20 cellular contexts compared by ENCODE assay signal in the genomic region with DNA sequence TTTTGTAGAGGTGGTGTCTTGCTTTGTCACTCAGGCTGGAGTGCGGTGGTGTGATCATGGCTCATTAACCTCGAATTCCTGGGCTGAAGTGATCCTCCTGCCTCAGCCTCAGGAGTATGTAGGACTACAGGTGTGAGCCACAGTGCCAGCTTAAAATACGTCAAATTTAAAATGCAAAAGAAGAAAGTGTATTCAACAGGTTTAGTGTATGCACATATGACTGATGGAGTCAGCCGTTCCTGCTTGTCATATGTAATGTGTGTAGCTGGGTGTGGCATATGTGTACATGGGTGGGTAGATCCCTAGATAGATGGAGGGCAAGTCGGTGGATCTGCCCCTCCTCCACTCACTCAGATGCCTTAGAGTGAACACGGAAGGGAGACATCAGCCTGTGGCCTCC.
DNase-seq lines count a peak whose midpoint lies in the region; ATAC-seq, FAIRE-seq and TF ChIP-seq lines count a peak whose summit lies in the region.
"Had no signal": no experiment of that assay in that cellular context is flagged by ENCODE, and none has a peak within 500 bp of the region (broad histone marks: within the 10 kb centered on the region; RNA-seq: fewer than 3 reads in every experiment).

No MANE protein-coding gene starts in this region.

- H3K27ac ChIP-seq in KOPT-K1 (ENCODE audit: low read depth, low read length, poor library complexity, severe bottlenecking), result peak overlapping the region; percentile 85
- no peak overlapping the region for H3K27ac ChIP-seq in PC-3 (ENCODE audit: low read length)

- peaks cover 15% of the 10 kb centered on the region for H3K9me3 ChIP-seq in KOPT-K1 (ENCODE audit: insufficient read depth, low read length, poor library complexity, severe bottlenecking)
- no peaks in the 10 kb centered on the region for H3K9me3 ChIP-seq in PC-3 (ENCODE audit: low read length)
- H3K9me3 ChIP-seq: BE2C, Caco-2 had no signal

- peaks cover 52% of the 10 kb centered on the region for H3K36me3 Mint-ChIP-seq in stimulated activated naive CD8-positive, alpha-beta T cell treated with anti-CD3 and anti-CD28 coated beads, Interleukin-15, Interleukin-2, amounts not matched to agents 100 ng/mL and 50 ng/mL, for 24 hours (ENCODE audit: low read depth)

- TF ChIP-seq CTCF in PC-3 (conservative IDR thresholded peaks at IDR 0.05; ENCODE audit: low read depth, low read length), result no peak

- peaks cover 84% of the 10 kb centered on the region for H3K79me2 ChIP-seq in PC-3 (ENCODE audit: low read length)

- H3K4me1 Mint-ChIP-seq in stimulated activated naive CD8-positive, alpha-beta T cell treated with anti-CD3 and anti-CD28 coated beads, Interleukin-15, Interleukin-2, amounts not matched to agents 100 ng/mL and 50 ng/mL, for 24 hours (ENCODE audit: low read depth), result peaks cover 46% of the 10 kb centered on the region
- peaks cover 59% of the 10 kb centered on the region for H3K4me1 Mint-ChIP-seq in stimulated activated naive CD8-positive, alpha-beta T cell treated with anti-CD3 and anti-CD28 coated beads, Interleukin-15, amount 100 ng/mL, for 72 hours

- no peak for ATAC-seq in stimulated activated naive CD8-positive, alpha-beta T cell treated with anti-CD3 and anti-CD28 coated beads, Interleukin-15, amount 100 ng/mL, for 72 hours
- no peak for ATAC-seq in PC-3
- ATAC-seq: HCT116 had no signal

- BruUV-seq in PC-3 (replicated peaks; lab: Mats Ljungman, UMichigan), result no TSS peak

- FAIRE-seq in urothelium cell line (lab: Jason Lieb, UNC), result peak; percentile 27
- FAIRE-seq: A204.1, D721Med, G401.6, GM12892 had no signal

- H3K27me3 Mint-ChIP-seq in stimulated activated naive CD8-positive, alpha-beta T cell treated with anti-CD3 and anti-CD28 coated beads, Interleukin-15, Interleukin-2, amounts not matched to agents 100 ng/mL and 50 ng/mL, for 24 hours, result no peaks in the 10 kb centered on the region
- H3K27me3 Mint-ChIP-seq in stimulated activated naive CD8-positive, alpha-beta T cell treated with anti-CD3 and anti-CD28 coated beads, Interleukin-15, amount 100 ng/mL, for 72 hours, result no peaks in the 10 kb centered on the region
- H3K27me3 Mint-ChIP-seq: CD4-positive, CD25-positive, alpha-beta regulatory T cell had no signal

- POLR2A ChIA-PET in HEK293T (lab: Yijun Ruan, JAX), result no interaction called here
- POLR2A ChIA-PET in PC-3 (lab: Charles Lee; ENCODE audit: unreplicated experiment), result no interaction called here

- H3K9me2 ChIP-seq in PC-3 (replicated peaks; ENCODE audit: low read length), result no peaks in the 10 kb centered on the region

- H3K9ac ChIP-seq in PC-3 (ENCODE audit: low read length), result no peak overlapping the region

- no peak overlapping the region for H2AFZ ChIP-seq in PC-3 (ENCODE audit: low read length)

- peak overlapping the region; percentile 23 for H3K27ac Mint-ChIP-seq in stimulated activated naive CD8-positive, alpha-beta T cell treated with anti-CD3 and anti-CD28 coated beads, Interleukin-15, Interleukin-2, amounts not matched to agents 100 ng/mL and 50 ng/mL, for 24 hours
- H3K27ac Mint-ChIP-seq in stimulated activated naive CD8-positive, alpha-beta T cell treated with anti-CD3 and anti-CD28 coated beads, Interleukin-15, amount 100 ng/mL, for 72 hours, result no peak overlapping the region

- intact Hi-C loops in PC-3 (cut with micrococcal nuclease), result no loop called here

- H4K20me1 ChIP-seq in PC-3 (ENCODE audit: low read length), result no peaks in the 10 kb centered on the region

- no peaks in the 10 kb centered on the region for H3K4me1 ChIP-seq in PC-3 (ENCODE audit: insufficient read depth, low read length)
- H3K4me1 ChIP-seq: BE2C had no signal

- H3K36me3 ChIP-seq in KOPT-K1 (ENCODE audit: insufficient read depth, low read length) (no peaks in the 10 kb centered on the region), PC-3 (ENCODE audit: low read depth, low read length) (peaks cover 4% of the 10 kb centered on the region; the same call in 1 of the 2 replicates)
- H3K36me3 ChIP-seq: BE2C had no signal

- no peaks in the 10 kb centered on the region for H3K27me3 ChIP-seq in PC-3 (ENCODE audit: low read length)
- H3K27me3 ChIP-seq: BE2C had no signal

- CTCF ChIA-PET in HEK293T (lab: Yijun Ruan, JAX), result no interaction called here
- CTCF ChIA-PET in PC-3 (lab: Charles Lee), result no interaction called here

- peaks cover 20% of the 10 kb centered on the region for H3K9me3 Mint-ChIP-seq in stimulated activated naive CD8-positive, alpha-beta T cell treated with anti-CD3 and anti-CD28 coated beads, Interleukin-15, Interleukin-2, amounts not matched to agents 100 ng/mL and 50 ng/mL, for 24 hours
- H3K9me3 Mint-ChIP-seq in stimulated activated naive CD8-positive, alpha-beta T cell treated with anti-CD3 and anti-CD28 coated beads, Interleukin-15, amount 100 ng/mL, for 72 hours, result peaks cover 29 to 38% of the 10 kb centered on the region in 2 donors

- H3K4me2 ChIP-seq in PC-3 (ENCODE audit: low read length), result no peak overlapping the region

- no peaks in the 10 kb centered on the region for H3F3A ChIP-seq in PC-3 (ENCODE audit: low read length, unreplicated experiment)

- no peak overlapping the region for H3K4me3 ChIP-seq in PC-3 (ENCODE audit: low read length)

- DNase-seq in stimulated activated naive CD8-positive, alpha-beta T cell treated with anti-CD3 and anti-CD28 coated beads, Interleukin-15, amount 100 ng/mL, for 72 hours, result no peak
- DNase-seq in kidney tubule cell (ENCODE audit: low spot score) (peak; percentile 43), urothelium cell line (ENCODE audit: low spot score) (no peak), HEK293T (ENCODE audit: extremely low spot score) (no peak), PC-3 (no peak), SKM-1 (lab: John Stamatoyannopoulos, UW; ENCODE audit: unreplicated experiment) (no peak)
- DNase-seq: ACHN; BE2C; C1 segment of cervical spinal cord; Caco-2; CD4-positive, CD25-positive, alpha-beta regulatory T cell; GOT3; H7 had no signal

- no peak overlapping the region for H3K4me3 Mint-ChIP-seq in stimulated activated naive CD8-positive, alpha-beta T cell treated with anti-CD3 and anti-CD28 coated beads, Interleukin-15, Interleukin-2, amounts not matched to agents 100 ng/mL and 50 ng/mL, for 24 hours
- no peak overlapping the region for H3K4me3 Mint-ChIP-seq in stimulated activated naive CD8-positive, alpha-beta T cell treated with anti-CD3 and anti-CD28 coated beads, Interleukin-15, amount 100 ng/mL, for 72 hours
- H3K4me3 Mint-ChIP-seq: CD4-positive, CD25-positive, alpha-beta regulatory T cell had no signal

TF ChIP-seq in HEK293T, 16 proteins besides CTCF, POLR2A, EP300 and RAD21:
- TF ChIP-seq SP1 (IDR thresholded peaks at IDR 0.05) (no peak), FOXM1 (IDR thresholded peaks at IDR 0.05; ENCODE audit: borderline replicate concordance) (no peak), CTBP1 (IDR thresholded peaks at IDR 0.05; ENCODE audit: borderline replicate concordance) (no peak), LEF1 (IDR thresholded peaks at IDR 0.05; ENCODE audit: borderline replicate concordance) (no peak), ELF4 (IDR thresholded peaks at IDR 0.05) (no peak)
